8 cellular contexts compared by ENCODE assay signal in genomic region chr19:3618144-3618810, GRCh38. TPM values are rescaled to one million over a fixed set of nuclear protein-coding genes. Genes with fewer than 3 reads are reported as not detected.
DNase-seq lines count a peak whose midpoint lies in the region; ATAC-seq and TF ChIP-seq lines count a peak whose summit lies in the region.

No MANE protein-coding gene starts in this region.

- no peak overlapping the region for H3K27ac ChIP-seq in WERI-Rb-1
- H3K27ac ChIP-seq in left lung = no peak overlapping the region

- peaks cover 5 to 21% of the 10 kb centered on the region in 2 donors for H3K4me1 ChIP-seq in left lung

- intact Hi-C loops in left lung (cut with DNase I) = loop anchor here in 1 of 2 donors (10.0 kb wide), 1 partner anchor 73 kb away; no protein-coding TSS in a partner anchor

- ATAC-seq in GM21360 (IDR thresholded peaks at IDR 0.05; ENCODE audit: unreplicated experiment) = peak; percentile 58
- ATAC-seq in left lung = peak; percentile 92

- H3K9me3 ChIP-seq in WERI-Rb-1 (ENCODE audit: severe bottlenecking) (no peaks in the 10 kb centered on the region), left lung (no peaks in the 10 kb centered on the region)

- DNase-seq in AG04449 (ENCODE audit: low read depth, low spot score) (no peak), WERI-Rb-1 (peak; percentile 69), cardiac fibroblast (ENCODE audit: low read depth in 2 of 2) (peak; percentile 60 to 65), left lung (peak; percentile 75 to 90), SK-N-DZ (ENCODE audit: low spot score) (no peak), NCI-H1417 treated with DMSO at 0.1 percent for 48 hours (lab: John Stamatoyannopoulos, UW) (no peak)
- peak; percentile 45 for DNase-seq in stimulated activated CD8-positive, alpha-beta memory T cell treated with anti-CD3 and anti-CD28 coated beads, Interleukin-15, amount 100 ng/mL, for 24 hours (ENCODE audit: low read depth)

- H3K36me3 ChIP-seq in WERI-Rb-1 (peaks cover 32% of the 10 kb centered on the region), left lung (peaks cover 0 to 76% of the 10 kb centered on the region in 2 donors)

- peak; percentile 90 for TF ChIP-seq CTCF in AG04449 (IDR thresholded peaks at IDR 0.05; ENCODE audit: insufficient read depth, low read length, missing control alignments)
- TF ChIP-seq CTCF in WERI-Rb-1 (IDR thresholded peaks at IDR 0.05; ENCODE audit: low read depth, low read length) = peak; percentile 92
- peak; percentile 97 for TF ChIP-seq CTCF in cardiac fibroblast (IDR thresholded peaks at IDR 0.05; ENCODE audit: low read depth, low read length)
- peak; percentile 89 to 92 for TF ChIP-seq CTCF in left lung (IDR thresholded peaks at IDR 0.05)

- POLR2A ChIA-PET in AG04449 (lab: Yijun Ruan, JAX) = no interaction called here

- no peak overlapping the region for H3K4me3 ChIP-seq in AG04449 (ENCODE audit: low read depth, low read length)
- no peak overlapping the region for H3K4me3 ChIP-seq in WERI-Rb-1 (ENCODE audit: low read depth, low read length)
- H3K4me3 ChIP-seq in cardiac fibroblast (replicated peaks in 1 of 2; ENCODE audit: low read depth in 2 of 2, low read length in 2 of 2) = no peak overlapping the region
- no peak overlapping the region for H3K4me3 ChIP-seq in left lung

- CTCF ChIA-PET in AG04449 (lab: Yijun Ruan, JAX) = interaction anchor here (0.8 to 7.1 kb wide), 11 partner anchors 9 to 112 kb away, joined by 3 to 54 read pairs (median 3); partner anchors contain the start of genes GIPC3 and TEKTIP1

- H3K27me3 ChIP-seq in WERI-Rb-1 (ENCODE audit: insufficient read depth, low read depth, severe bottlenecking) (no peaks in the 10 kb centered on the region), left lung (no peaks in the 10 kb centered on the region)

RNA-seq across cellular contexts. Expression of gene CACTIN, which starts 8.3 kb away (rescaled TPM):
- 10 to 100 TPM; 19.8 to 21.6 TPM for total RNA-seq in left lung
- polyA plus RNA-seq in SK-N-DZ (2014; cell fraction: cytosol; rRNA removed) = 19.7 and 34.0 TPM in 2 replicates
- 58.2 and 58.5 TPM in 2 replicates for polyA plus RNA-seq in SK-N-DZ (2014; cell fraction: nucleus; rRNA removed)

RNA-seq across cellular contexts. Expression of gene TBXA2R, which starts 11.6 kb away (rescaled TPM):
- 1 to 10 TPM; 5.3 to 7.9 TPM for total RNA-seq in left lung
- 0.23 and 0.44 TPM in 2 replicates for polyA plus RNA-seq in SK-N-DZ (2014; cell fraction: cytosol; rRNA removed)
- polyA plus RNA-seq in SK-N-DZ (2014; cell fraction: nucleus; rRNA removed) = not detected in 2 replicates

RNA-seq across cellular contexts. Expression of gene GIPC3, which starts 33.0 kb away (rescaled TPM):
- 1 to 10 TPM; 3.1 TPM for total RNA-seq in left lung
- polyA plus RNA-seq in SK-N-DZ (2014; cell fraction: cytosol; rRNA removed) = 0.03 and 0.08 TPM in 2 replicates
- polyA plus RNA-seq in SK-N-DZ (2014; cell fraction: nucleus; rRNA removed) = not detected in 2 replicates

RNA-seq across cellular contexts. Expression of gene HMG20B, which starts 45.5 kb away (rescaled TPM):
- total RNA-seq in left lung = 10 to 100 TPM; 50.9 to 74.8 TPM
- polyA plus RNA-seq in SK-N-DZ (2014; cell fraction: cytosol; rRNA removed) = 45.9 and 49.0 TPM in 2 replicates
- polyA plus RNA-seq in SK-N-DZ (2014; cell fraction: nucleus; rRNA removed) = 102 and 113 TPM in 2 replicates

Comparison
In these comparisons a context has a peak if more than half of its experiments do, and no peak if none do; other contexts are left out.
1. DNase-seq: peak in WERI-Rb-1 (single experiment), cardiac fibroblast (2 of 2), left lung (2 of 2) and stimulated activated CD8-positive, alpha-beta memory T cell treated with anti-CD3 and anti-CD28 coated beads, Interleukin-15, amount 100 ng/mL, for 24 hours (single experiment); none in AG04449 (single experiment), SK-N-DZ (single experiment) and NCI-H1417 treated with DMSO at 0.1 percent for 48 hours (single experiment).
2. Peak in every context shown above with its lines, with median percentiles within 50 percentile points of each other: CTCF ChIP-seq.